Comparison of ENCODE assay signal across 8 cellular contexts in genomic region chr16:46688657-46689491, GRCh38. TPM values are rescaled to one million over a fixed set of nuclear protein-coding genes. Genes with fewer than 3 reads are reported as not detected.
DNase-seq lines count a peak whose midpoint lies in the region; ATAC-seq and TF ChIP-seq lines count a peak whose summit lies in the region.

Gene VPS35 (minus strand): TSS chr16:46689178. CDS start chr16:46689133, 45 bp downstream.

- H3K4me1 ChIP-seq in OCI-LY3 (ENCODE audit: low read length) (peaks cover 31% of the 10 kb centered on the region), mucosa of descending colon (ENCODE audit: low read depth) (peaks cover 39% of the 10 kb centered on the region)

- H3K36me3 ChIP-seq in OCI-LY3 (replicated peaks; ENCODE audit: low read depth, low read length) (peaks cover 20% of the 10 kb centered on the region), mucosa of descending colon (ENCODE audit: low read depth) (no peaks in the 10 kb centered on the region)

- peak within 1 kb of the TSS; percentile 83 for H3K4me3 ChIP-seq in OCI-LY3 (ENCODE audit: low read length)
- H3K4me3 ChIP-seq in epithelial cell of esophagus (ENCODE audit: low read length), result peak within 1 kb of the TSS; percentile 84
- peak within 1 kb of the TSS; percentile 70 for H3K4me3 ChIP-seq in mucosa of descending colon

- H3K27me3 ChIP-seq in OCI-LY3 (ENCODE audit: low read depth, low read length), result no peaks in the 10 kb centered on the region

- peak within 1 kb of the TSS; percentile 87 for H3K4me2 ChIP-seq in OCI-LY3 (ENCODE audit: low read length)

- peaks cover 81% of the 10 kb centered on the region for H3K79me2 ChIP-seq in OCI-LY3 (ENCODE audit: low read length)

- peaks cover 49% of the 10 kb centered on the region for H4K20me1 ChIP-seq in OCI-LY3 (ENCODE audit: insufficient read depth, low read length)

- TF ChIP-seq CTCF in OCI-LY3 (IDR thresholded peaks at IDR 0.05; ENCODE audit: low read depth, low read length) (no peak), epithelial cell of esophagus (IDR thresholded peaks at IDR 0.05; ENCODE audit: insufficient read depth, low read depth, low read length, missing control alignments) (no peak), mucosa of descending colon (IDR thresholded peaks at IDR 0.05) (peak; percentile 11)

- H3K9me3 ChIP-seq in OCI-LY3 (ENCODE audit: insufficient read depth, low read length), result no peaks in the 10 kb centered on the region
- H3K9me3 ChIP-seq in mucosa of descending colon, result no peaks in the 10 kb centered on the region

- H3K9ac ChIP-seq in OCI-LY3 (ENCODE audit: low read length), result peak within 1 kb of the TSS; percentile 86

- H3K27ac ChIP-seq in OCI-LY3 (ENCODE audit: low read length), result peak within 1 kb of the TSS; percentile 79

- peak; percentile 78 for ATAC-seq in GM21526 (IDR thresholded peaks at IDR 0.05; ENCODE audit: low FRiP score, unreplicated experiment)
- ATAC-seq in mucosa of descending colon, result peak; percentile 92

- peak within 1 kb of the TSS; percentile 73; the same call in 1 of the 2 replicates for H2AFZ ChIP-seq in OCI-LY3 (ENCODE audit: low read depth, low read length)

- DNase-seq in DMS 273 treated with DMSO at 0.1 percent for 48 hours (lab: John Stamatoyannopoulos, UW) (peak; percentile 98), HuH-7.5 (ENCODE audit: low spot score) (peak; percentile 77), activated T-cell treated with anti-CD3 and anti-CD28 coated beads for 1 hour (ENCODE audit: low read depth) (peak; percentile 100), epithelial cell of esophagus (ENCODE audit: low read depth) (peak; percentile 99), mucosa of descending colon (peak; percentile 99 to 100 (median 100))
- DNase-seq in stimulated activated CD8-positive, alpha-beta memory T cell treated with anti-CD3 and anti-CD28 coated beads, Interleukin-4, amount 100 ng/mL, for 24 hours (ENCODE audit: low read depth), result peak; percentile 100

- intact Hi-C loops in mucosa of descending colon (cut with DNase I, micrococcal nuclease), result loop anchor here in 1 of 2 donors (5.0 kb wide), 1 partner anchor 143 kb away; the partner anchor contains the start of gene C16orf87

RNA-seq across cellular contexts. Expression of gene VPS35, which starts in this region (rescaled TPM):
- 10 to 100 TPM; 78.4 to 97.1 (median 84.8) TPM for total RNA-seq in mucosa of descending colon

Comparison
In these comparisons a context has a peak if more than half of its experiments do, and no peak if none do; other contexts are left out.
1. Peak in every context shown above with its lines: DNase-seq, ATAC-seq, H3K4me3 ChIP-seq and H3K27ac ChIP-seq.